Comparison of ENCODE assay signal across 10 cellular contexts in the genomic region with DNA sequence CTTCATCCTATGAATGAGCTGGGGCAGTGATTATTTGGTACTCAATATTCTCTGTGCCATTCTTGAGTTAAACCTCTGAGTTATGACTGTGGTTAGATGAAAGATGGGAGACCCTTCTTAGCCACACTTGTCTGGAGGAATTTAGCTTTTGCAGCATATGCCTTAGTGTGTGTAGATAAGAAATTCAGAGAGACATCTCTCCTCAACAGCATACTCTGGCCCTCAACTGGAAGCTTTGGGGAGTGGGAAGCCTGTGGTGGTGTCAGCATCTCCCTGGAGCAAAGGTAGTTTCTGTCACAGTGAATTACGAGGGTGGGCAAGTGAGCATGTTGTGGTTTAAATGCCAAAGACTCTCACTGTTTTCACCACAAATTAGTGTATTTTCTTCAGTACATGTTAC. TPM values are rescaled to one million over a fixed set of nuclear protein-coding genes. Genes with fewer than 3 reads are reported as not detected.
"Had no signal": no experiment of that assay in that cellular context is flagged by ENCODE, and none has a peak within 500 bp of the region (broad histone marks: within the 10 kb centered on the region; RNA-seq: fewer than 3 reads in every experiment).

No MANE protein-coding gene starts in this region.

- H3K9ac ChIP-seq: KMS-11 had no signal

- H3K4me2 ChIP-seq: KMS-11 had no signal

- H3K4me3 ChIP-seq: K562 had no signal

- FAIRE-seq: HepG2, HTR-8/SVneo, K562 had no signal

- DNase-seq: IMR-90, KBM-7, KG1 had no signal

- H3K27ac ChIP-seq: HL-60, KMS-11 had no signal

RNA-seq across cellular contexts. Expression of gene UGT2A3, which starts 58.7 kb away (rescaled TPM):
- total RNA-seq: HT1080, IMR-90, K562 had no signal
- polyA plus RNA-seq: IgD-negative memory B cell, IMR-90, K562 had no signal
